Comparison of ENCODE assay signal across 8 cellular contexts in the genomic region with DNA sequence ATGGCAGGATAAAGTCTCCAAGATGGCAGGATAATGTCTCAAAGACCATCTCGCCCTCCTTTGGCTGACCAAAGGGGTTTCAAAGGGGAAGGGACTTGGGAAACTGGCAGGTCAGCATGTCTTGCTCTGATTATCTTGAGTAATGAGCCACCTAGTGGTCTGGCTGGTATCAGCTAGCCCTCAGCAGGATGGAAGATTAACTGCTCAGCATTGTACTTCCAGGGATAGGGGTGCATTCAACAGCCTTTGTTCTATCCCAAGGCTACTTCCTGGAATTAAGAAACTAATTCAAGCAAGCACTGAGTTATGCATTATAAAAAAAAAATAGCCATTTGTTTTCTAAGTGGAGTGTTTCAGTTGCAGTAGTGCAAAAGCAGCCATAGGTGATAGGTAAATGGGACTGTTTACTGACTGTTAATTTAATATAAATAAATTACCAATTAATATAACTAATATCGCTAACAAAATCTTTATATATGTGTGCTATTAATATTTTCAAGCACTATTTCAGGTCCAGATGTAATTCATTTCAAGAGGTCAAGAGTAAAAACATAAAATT.
DNase-seq lines count a peak whose midpoint lies in the region; ATAC-seq, FAIRE-seq and TF ChIP-seq lines count a peak whose summit lies in the region.

No MANE protein-coding gene starts in this region.

- peak; percentile 45 for TF ChIP-seq CTCF in bronchial epithelial cell (IDR thresholded peaks at IDR 0.05; ENCODE audit: insufficient read depth, low read length, severe bottlenecking)

- ATAC-seq in HG02798 (IDR thresholded peaks at IDR 0.05; ENCODE audit: poor library complexity, unreplicated experiment), result peak; percentile 85
- ATAC-seq in HG03139 (IDR thresholded peaks at IDR 0.05; ENCODE audit: unreplicated experiment), result no peak

- FAIRE-seq in bronchial epithelial cell (lab: Jason Lieb, UNC), result no peak

- no peaks in the 10 kb centered on the region for H3K27me3 ChIP-seq in bronchial epithelial cell (ENCODE audit: control insufficient read depth, insufficient read depth, low read length)

- no peak overlapping the region for H3K4me3 ChIP-seq in bronchial epithelial cell (ENCODE audit: low read depth, low read length)

- no peaks in the 10 kb centered on the region for H3K36me3 ChIP-seq in bronchial epithelial cell (ENCODE audit: control insufficient read depth, insufficient read depth, low read length)

- peak; percentile 15 for DNase-seq in DMS153 treated with DMSO at 0.1 percent for 48 hours (lab: John Stamatoyannopoulos, UW; ENCODE audit: unreplicated experiment)
- DNase-seq in NCI-H526 treated with DMSO at 0.1 percent for 48 hours (lab: John Stamatoyannopoulos, UW), result peak; percentile 7
- peak; percentile 20 for DNase-seq in bronchial epithelial cell (ENCODE audit: low read depth)
- peak; percentile 6 for DNase-seq in middle frontal gyrus (ENCODE audit: extremely low spot score, low spot score)
- no peak for DNase-seq in stimulated activated CD4-positive, alpha-beta T cell treated with anti-CD3 and anti-CD28 coated beads, Interleukin-2, amount 100 ng/mL, for 48 hours
- no peak for DNase-seq in GOT3 (lab: John Stamatoyannopoulos, UW)

Comparison
In these comparisons a context has a peak if more than half of its experiments do, and no peak if none do; other contexts are left out.
1. DNase-seq: peak in DMS153 treated with DMSO at 0.1 percent for 48 hours (single experiment), NCI-H526 treated with DMSO at 0.1 percent for 48 hours (single experiment), bronchial epithelial cell (single experiment) and middle frontal gyrus (single experiment); none in stimulated activated CD4-positive, alpha-beta T cell treated with anti-CD3 and anti-CD28 coated beads, Interleukin-2, amount 100 ng/mL, for 48 hours (0 of 2) and GOT3 (single experiment).